ENCODE assay signal across 10 cellular contexts in genomic region chr15:57118013-57118799, GRCh38.
DNase-seq lines count a peak whose midpoint lies in the region; ATAC-seq, FAIRE-seq and TF ChIP-seq lines count a peak whose summit lies in the region.
"Had no signal": no experiment of that assay in that cellular context is flagged by ENCODE, and none has a peak within 500 bp of the region (broad histone marks: within the 10 kb centered on the region; RNA-seq: fewer than 3 reads in every experiment).

No MANE protein-coding gene starts in this region.

- H3K9ac ChIP-seq in colonic mucosa (ENCODE audit: low read depth in 2 of 2, low read length in 2 of 2): no peak overlapping the region

- peak; percentile 63 for FAIRE-seq in GM18507 (lab: Jason Lieb, UNC)

- WGBS in stomach, 5 donors: 47 to 52% (median 48%) methylated on average over 2 of the region's 2 CpGs

- no peak for TF ChIP-seq EP300 in stomach (IDR thresholded peaks at IDR 0.05)

- peaks cover 7 to 53% (median 27%) of the 10 kb centered on the region in 4 donors for H3K4me1 ChIP-seq in stomach
- H3K4me1 ChIP-seq in lower lobe of right lung: peaks cover 38% of the 10 kb centered on the region
- peaks cover 5% of the 10 kb centered on the region for H3K4me1 ChIP-seq in colonic mucosa

- H3K36me3 ChIP-seq in stomach (no peaks in the 10 kb centered on the region), lower lobe of right lung (no peaks in the 10 kb centered on the region), colonic mucosa (no peaks in the 10 kb centered on the region)
- H3K36me3 ChIP-seq: gastrocnemius medialis had no signal

- H3K27ac Mint-ChIP-seq in nephron: peak overlapping the region; percentile 26 to 61 (median 43)

- no peak for TF ChIP-seq CTCF in nephron (IDR thresholded peaks at IDR 0.05; ENCODE audit: unreplicated experiment in 3 of 3)
- no peak for TF ChIP-seq CTCF in stomach (IDR thresholded peaks at IDR 0.05)
- TF ChIP-seq CTCF in lower lobe of right lung (IDR thresholded peaks at IDR 0.05): no peak
- TF ChIP-seq CTCF in colonic mucosa (IDR thresholded peaks at IDR 0.05): no peak

- H3K4me3 ChIP-seq in stomach (no peak overlapping the region), lower lobe of right lung (no peak overlapping the region), colonic mucosa (no peak overlapping the region)
- H3K4me3 ChIP-seq: gastrocnemius medialis had no signal

- no peak overlapping the region for H3K27ac ChIP-seq in stomach
- no peak overlapping the region for H3K27ac ChIP-seq in lower lobe of right lung
- H3K27ac ChIP-seq in colonic mucosa: no peak overlapping the region
- H3K27ac ChIP-seq: gastrocnemius medialis had no signal

- TF ChIP-seq POLR2A in stomach (IDR thresholded peaks at IDR 0.05): no peak

- H3K27me3 ChIP-seq in stomach (no peaks in the 10 kb centered on the region), lower lobe of right lung (ENCODE audit: low read depth) (no peaks in the 10 kb centered on the region), colonic mucosa (no peaks in the 10 kb centered on the region)
- H3K27me3 ChIP-seq: gastrocnemius medialis had no signal

- DNase-seq in GM18507 (ENCODE audit: extremely low spot score, insufficient read length, low read depth) (no peak), NCI-H446 treated with DMSO at 0.1 percent for 48 hours (lab: John Stamatoyannopoulos, UW) (peak; percentile 21), dermis microvascular lymphatic vessel endothelial cell (ENCODE audit: low read depth in 2 of 2) (peak; percentile 50 to 80), activated gamma-delta T cell treated with Interleukin-2 at 50 U/mL for 16 hours (no peak), stomach (no peak), lower lobe of right lung (no peak), colonic mucosa (no peak)
- DNase-seq: gastrocnemius medialis, NCI-H2081 treated with DMSO at 0.1 percent for 48 hours had no signal

- no peak for ATAC-seq in lower lobe of right lung

- H3K4me1 Mint-ChIP-seq in nephron: peaks cover 48% of the 10 kb centered on the region

- peaks cover 3% of the 10 kb centered on the region for H3K27me3 Mint-ChIP-seq in nephron (ENCODE audit: low read depth)

- H3K4me3 Mint-ChIP-seq in nephron: no peak overlapping the region

- H3K9me3 ChIP-seq in stomach (no peaks in the 10 kb centered on the region), lower lobe of right lung (no peaks in the 10 kb centered on the region), colonic mucosa (no peaks in the 10 kb centered on the region)
- H3K9me3 ChIP-seq: gastrocnemius medialis had no signal

- intact Hi-C loops in stomach (cut with DNase I; ENCODE audit: low total_unique reads) (no loop called here), lower lobe of right lung (cut with DNase I) (no loop called here), colonic mucosa (cut with DNase I) (no loop called here)

- peaks cover 8% of the 10 kb centered on the region for H3K36me3 Mint-ChIP-seq in nephron (ENCODE audit: low read depth)

- H3K9me3 Mint-ChIP-seq in nephron: no peaks in the 10 kb centered on the region

Comparison
In these comparisons a context has a peak if more than half of its experiments do, and no peak if none do; other contexts are left out.
1. DNase-seq: peak in NCI-H446 treated with DMSO at 0.1 percent for 48 hours (single experiment) and dermis microvascular lymphatic vessel endothelial cell (2 of 2); none in GM18507 (single experiment), activated gamma-delta T cell treated with Interleukin-2 at 50 U/mL for 16 hours (single experiment), stomach (single experiment), lower lobe of right lung (single experiment) and colonic mucosa (single experiment).